In the genomic region with DNA sequence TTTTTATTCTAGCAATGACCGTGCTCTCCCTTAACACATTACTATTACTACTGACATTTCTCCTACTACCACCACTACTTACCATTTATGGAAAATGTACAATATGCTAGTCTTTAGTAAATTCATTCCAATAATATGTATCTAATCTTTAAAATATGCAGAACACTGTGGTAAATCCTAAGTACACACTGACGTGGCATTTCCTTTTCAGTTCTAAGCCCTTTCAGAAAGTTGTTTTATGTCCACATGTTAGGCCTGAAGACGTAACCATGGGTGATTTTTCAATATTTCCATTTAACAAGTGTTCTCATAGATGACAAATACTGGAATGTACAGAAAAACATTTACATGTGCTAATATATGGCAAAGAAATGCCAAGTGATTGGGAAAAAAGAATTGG, we compare ENCODE assay signal across 1 cellular context.
A peak's percentile ranks its signal among the peaks of the same experiment; 100 is the strongest.
TF ChIP-seq lines count a peak whose summit lies in the region.

No MANE protein-coding gene starts in this region.

TF ChIP-seq in IMR-90, 13 proteins besides CTCF, POLR2A, EP300 and RAD21 (continued from another document):
- TF ChIP-seq RFX5 (IDR thresholded peaks at IDR 0.05; ENCODE audit: low read depth, low read length) (no peak), CHD1 (IDR thresholded peaks at IDR 0.05; ENCODE audit: low read depth, low read length) (no peak), MXI1 (IDR thresholded peaks at IDR 0.05; ENCODE audit: borderline replicate concordance, low read depth, low read length) (no peak), BHLHE40 (IDR thresholded peaks at IDR 0.05; ENCODE audit: low read depth, low read length) (no peak), RCOR1 (IDR thresholded peaks at IDR 0.05; ENCODE audit: insufficient replicate concordance, low read length) (no peak), FOS (IDR thresholded peaks at IDR 0.05; ENCODE audit: low read depth, low read length) (peak; percentile 61), USF2 (IDR thresholded peaks at IDR 0.05; ENCODE audit: low read depth, low read length) (no peak), MAZ (IDR thresholded peaks at IDR 0.05; ENCODE audit: borderline replicate concordance, low read depth, low read length) (no peak)
